In the genomic region with DNA sequence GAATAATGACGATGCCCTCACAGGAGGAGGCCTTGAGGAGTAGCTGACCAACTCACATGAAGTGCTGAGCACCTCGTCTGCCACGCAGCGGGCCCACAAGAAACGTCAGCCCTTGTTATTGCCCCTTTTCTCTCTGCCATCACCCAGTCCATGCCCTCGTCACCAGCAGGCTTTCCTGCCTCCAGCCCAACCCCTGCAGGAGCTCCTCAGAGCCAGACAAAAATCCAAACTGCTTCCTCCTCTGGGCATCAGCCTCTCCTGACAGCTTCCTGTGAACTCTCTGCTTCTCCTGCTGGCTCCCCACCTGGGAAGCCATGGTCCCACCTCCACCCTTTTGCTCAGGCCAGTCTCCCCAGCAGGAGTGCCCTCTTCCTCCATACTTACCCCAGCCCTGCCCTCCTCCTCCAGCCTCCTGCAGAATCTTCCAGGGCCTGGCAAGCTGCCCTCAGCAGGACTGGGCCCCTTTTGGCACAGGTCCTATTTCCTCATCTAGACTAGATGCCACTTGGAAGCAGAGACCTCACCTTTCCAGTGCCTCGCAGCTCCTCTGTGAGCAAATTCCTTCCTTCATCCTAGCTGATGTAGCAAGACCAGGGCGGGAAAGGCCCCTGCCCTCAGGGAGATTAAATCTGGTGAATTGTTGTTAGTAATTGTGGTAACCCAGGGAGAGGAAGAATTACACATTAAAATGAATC, we compare ENCODE assay signal across 18 cellular contexts.
A peak's percentile ranks its signal among the peaks of the same experiment; 100 is the strongest.
DNase-seq lines count a peak whose midpoint lies in the region; ATAC-seq and TF ChIP-seq lines count a peak whose summit lies in the region.
"Had no signal": no experiment of that assay in that cellular context is flagged by ENCODE, and none has a peak within 500 bp of the region (broad histone marks: within the 10 kb centered on the region; RNA-seq: fewer than 3 reads in every experiment).

No MANE protein-coding gene starts in this region.

- H3K27me3 ChIP-seq in neuronal stem cell (ENCODE audit: control insufficient read depth in 3 of 3, insufficient read depth in 3 of 3, low read depth in 1 of 3, low read length in 3 of 3): no peaks in the 10 kb centered on the region
- H3K27me3 ChIP-seq in upper lobe of right lung: no peaks in the 10 kb centered on the region
- H3K27me3 ChIP-seq: esophagus squamous epithelium, tibial nerve had no signal

- no peak overlapping the region for H3K4me3 ChIP-seq in neuronal stem cell (ENCODE audit: low read length in 2 of 2)
- no peak overlapping the region for H3K4me3 ChIP-seq in upper lobe of right lung
- H3K4me3 ChIP-seq: esophagus squamous epithelium, tibial nerve had no signal

- no peaks in the 10 kb centered on the region for H3K79me1 ChIP-seq in neuronal stem cell (ENCODE audit: low read depth, low read length)

- no peak overlapping the region for H2AFZ ChIP-seq in neuronal stem cell (ENCODE audit: low read length)

- no peak overlapping the region for H3K4me2 ChIP-seq in neuronal stem cell (ENCODE audit: insufficient read depth, low read length, poor library complexity, severe bottlenecking)

- no CpG with 5 or more reads among the region's 8 CpGs for WGBS in neuronal stem cell (ENCODE audit: extremely low coverage in 2 of 2, insufficient read length in 2 of 2, insufficient replicate concordance in 1 of 2), 2 donors

- no peaks in the 10 kb centered on the region for H3K9me3 ChIP-seq in neuronal stem cell (replicated peaks in 1 of 2; ENCODE audit: control insufficient read depth in 2 of 2, insufficient read depth in 1 of 2, low read depth in 1 of 2, low read length in 2 of 2)
- H3K9me3 ChIP-seq in upper lobe of right lung: no peaks in the 10 kb centered on the region
- H3K9me3 ChIP-seq: esophagus squamous epithelium, tibial nerve had no signal

- no peak overlapping the region for H4K91ac ChIP-seq in neuronal stem cell (ENCODE audit: low read depth, low read length, poor library complexity)

- DNase-seq in DMS153 (lab: John Stamatoyannopoulos, UW) (peak; percentile 30), DMS153 treated with DMSO at 0.1 percent for 48 hours (lab: John Stamatoyannopoulos, UW; ENCODE audit: unreplicated experiment) (no peak), HFFc6 (peak; percentile 28), neuronal stem cell (ENCODE audit: low spot score) (no peak), caudate nucleus (lab: John Stamatoyannopoulos, UW) (no peak), cerebellar cortex (ENCODE audit: low spot score) (no peak), upper lobe of right lung (no peak)
- DNase-seq: activated B cell treated with CpG ODN at 0.5 μM for 24 hours; activated CD8-positive, alpha-beta memory T cell treated with anti-CD3 and anti-CD28 coated beads, Interleukin-2, amount 10 ng/mL, durations not matched to agents 7 days and 5 days; esophagus squamous epithelium; H7; IMR-90; NCI-H1092 treated with DMSO at 0.1 percent for 48 hours; NCI-H345; right cardiac atrium had no signal

- intact Hi-C loops in upper lobe of right lung (cut with DNase I): no loop called here

- H3K36me3 ChIP-seq in neuronal stem cell (replicated peaks in 1 of 2; ENCODE audit: control insufficient read depth in 2 of 2, insufficient read depth in 2 of 2, low read length in 2 of 2): no peaks in the 10 kb centered on the region
- no peaks in the 10 kb centered on the region for H3K36me3 ChIP-seq in upper lobe of right lung
- H3K36me3 ChIP-seq: esophagus squamous epithelium, tibial nerve had no signal

- H3K36me3 Mint-ChIP-seq in HFFc6 (ENCODE audit: low read depth): no peaks in the 10 kb centered on the region
- H3K36me3 Mint-ChIP-seq in brain: no peaks in the 10 kb centered on the region
- H3K36me3 Mint-ChIP-seq: activated CD8-positive, alpha-beta memory T cell treated with anti-CD3 and anti-CD28 coated beads, Interleukin-2, amount 10 ng/mL, durations not matched to agents 7 days and 5 days; activated naive CD4-positive, alpha-beta T cell treated with anti-CD3 and anti-CD28 coated beads, Interleukin-2, amount 50 U/mL, for 24 hours had no signal

- H2BK120ac ChIP-seq in neuronal stem cell (ENCODE audit: low read depth, low read length): peak overlapping the region; percentile 32

- H3K4me1 Mint-ChIP-seq in HFFc6 (ENCODE audit: low read depth) (peaks cover 26% of the 10 kb centered on the region), brain (peaks cover 51% of the 10 kb centered on the region)
- H3K4me1 Mint-ChIP-seq: activated B cell treated with CpG ODN at 0.5 μM for 24 hours; activated naive CD4-positive, alpha-beta T cell treated with anti-CD3 and anti-CD28 coated beads, Interleukin-2, amount 50 U/mL, for 24 hours had no signal

- no peak overlapping the region for H3K27ac Mint-ChIP-seq in HFFc6
- peak overlapping the region in 4 of 5 experiments; percentile 14 to 85 (median 54) for H3K27ac Mint-ChIP-seq in brain
- H3K27ac Mint-ChIP-seq: activated B cell treated with CpG ODN at 0.5 μM for 24 hours; activated CD8-positive, alpha-beta memory T cell treated with anti-CD3 and anti-CD28 coated beads, Interleukin-2, amount 10 ng/mL, durations not matched to agents 7 days and 5 days; activated naive CD4-positive, alpha-beta T cell treated with anti-CD3 and anti-CD28 coated beads, Interleukin-2, amount 50 U/mL, for 24 hours had no signal

- H3K4me3 Mint-ChIP-seq in HFFc6 (no peak overlapping the region), brain (no peak overlapping the region)
- H3K4me3 Mint-ChIP-seq: activated B cell treated with CpG ODN at 0.5 μM for 24 hours; activated CD8-positive, alpha-beta memory T cell treated with anti-CD3 and anti-CD28 coated beads, Interleukin-2, amount 10 ng/mL, durations not matched to agents 7 days and 5 days; activated naive CD4-positive, alpha-beta T cell treated with anti-CD3 and anti-CD28 coated beads, Interleukin-2, amount 50 U/mL, for 24 hours had no signal

- H2BK5ac ChIP-seq in neuronal stem cell (ENCODE audit: low read length): no peak overlapping the region

- H3K18ac ChIP-seq in neuronal stem cell (ENCODE audit: low read length): no peak overlapping the region

- no peak overlapping the region for H3K23ac ChIP-seq in neuronal stem cell (ENCODE audit: low read depth, low read length, poor library complexity)

- H2BK12ac ChIP-seq in neuronal stem cell (ENCODE audit: low read length): no peak overlapping the region

- ATAC-seq in upper lobe of right lung: no peak
- ATAC-seq: activated CD8-positive, alpha-beta memory T cell treated with anti-CD3 and anti-CD28 coated beads, Interleukin-2, amount 10 ng/mL, durations not matched to agents 7 days and 5 days; right cardiac atrium had no signal

- H3K4ac ChIP-seq in neuronal stem cell (ENCODE audit: low read length): no peak overlapping the region

- no peak overlapping the region for H2BK15ac ChIP-seq in neuronal stem cell (ENCODE audit: low read length)

- peaks cover 11% of the 10 kb centered on the region for H3K27me3 Mint-ChIP-seq in HFFc6 (ENCODE audit: insufficient read depth)
- peaks cover 2% of the 10 kb centered on the region for H3K27me3 Mint-ChIP-seq in brain
- H3K27me3 Mint-ChIP-seq: activated CD8-positive, alpha-beta memory T cell treated with anti-CD3 and anti-CD28 coated beads, Interleukin-2, amount 10 ng/mL, durations not matched to agents 7 days and 5 days; activated naive CD4-positive, alpha-beta T cell treated with anti-CD3 and anti-CD28 coated beads, Interleukin-2, amount 50 U/mL, for 24 hours had no signal

- TF ChIP-seq CTCF in HFFc6 (IDR thresholded peaks at IDR 0.05) (no peak), brain (conservative IDR thresholded peaks at IDR 0.05) (no peak), upper lobe of right lung (IDR thresholded peaks at IDR 0.05) (no peak)

- H3K9ac ChIP-seq in neuronal stem cell (ENCODE audit: low read depth, low read length, poor library complexity): no peak overlapping the region

- no peak overlapping the region for H3K14ac ChIP-seq in neuronal stem cell (ENCODE audit: low read length)

- no peak overlapping the region for H4K8ac ChIP-seq in neuronal stem cell (ENCODE audit: low read depth, low read length)

- peaks cover 0 to 14% of the 10 kb centered on the region in 2 donors for H3K4me1 ChIP-seq in neuronal stem cell (ENCODE audit: control insufficient read depth in 2 of 2, insufficient read depth in 1 of 2, low read depth in 1 of 2, low read length in 2 of 2)
- H3K4me1 ChIP-seq in upper lobe of right lung: no peaks in the 10 kb centered on the region

- H3K9me3 Mint-ChIP-seq in HFFc6 (no peaks in the 10 kb centered on the region), brain (peaks cover 0 to 5% (median 0%) of the 10 kb centered on the region in 5 experiments)
- H3K9me3 Mint-ChIP-seq: activated B cell treated with CpG ODN at 0.5 μM for 24 hours; activated naive CD4-positive, alpha-beta T cell treated with anti-CD3 and anti-CD28 coated beads, Interleukin-2, amount 50 U/mL, for 24 hours had no signal

- no peak overlapping the region for H3K27ac ChIP-seq in neuronal stem cell (replicated peaks; ENCODE audit: low read length)
- no peak overlapping the region for H3K27ac ChIP-seq in caudate nucleus (ENCODE audit: low read depth, low read length)
- no peak overlapping the region for H3K27ac ChIP-seq in upper lobe of right lung
- H3K27ac ChIP-seq: esophagus squamous epithelium, tibial nerve had no signal

- H2AK5ac ChIP-seq in neuronal stem cell (ENCODE audit: low read depth, low read length): peak overlapping the region; percentile 51

Comparison
In these comparisons a context has a peak if more than half of its experiments do, and no peak if none do; other contexts are left out.
1. DNase-seq: peak in DMS153 (single experiment) and HFFc6 (single experiment); none in DMS153 treated with DMSO at 0.1 percent for 48 hours (single experiment), neuronal stem cell (single experiment), caudate nucleus (0 of 61), cerebellar cortex (single experiment) and upper lobe of right lung (single experiment).